In genomic region chr2:50490991-50491390, GRCh38 we compare ENCODE assay signal across 10 cellular contexts.
A peak's percentile ranks its signal among the peaks of the same experiment; 100 is the strongest.
DNase-seq lines count a peak whose midpoint lies in the region; ATAC-seq and TF ChIP-seq lines count a peak whose summit lies in the region.
"Had no signal": no experiment of that assay in that cellular context is flagged by ENCODE, and none has a peak within 500 bp of the region (broad histone marks: within the 10 kb centered on the region; RNA-seq: fewer than 3 reads in every experiment).

No MANE protein-coding gene starts in this region.

- H3K27ac ChIP-seq in mammary epithelial cell (ENCODE audit: insufficient read depth, low read depth, low read length), result no peak overlapping the region
- no peak overlapping the region for H3K27ac ChIP-seq in breast epithelium
- peak overlapping the region; percentile 73 for H3K27ac ChIP-seq in SK-N-MC
- H3K27ac ChIP-seq in WERI-Rb-1, result no peak overlapping the region; the same call in 1 of the 2 replicates
- H3K27ac ChIP-seq: PC-9 had no signal

- TF ChIP-seq POLR2A in breast epithelium (IDR thresholded peaks at IDR 0.05), result no peak

- H3K4me3 ChIP-seq in mammary epithelial cell (replicated peaks in 1 of 3; ENCODE audit: insufficient read depth in 1 of 3, low read depth in 2 of 3, low read length in 3 of 3), result no peak overlapping the region
- no peak overlapping the region for H3K4me3 ChIP-seq in breast epithelium
- peak overlapping the region; percentile 12 for H3K4me3 ChIP-seq in SK-N-MC
- H3K4me3 ChIP-seq in WERI-Rb-1 (ENCODE audit: low read depth, low read length), result no peak overlapping the region
- H3K4me3 ChIP-seq: PC-9 had no signal

- DNase-seq in mammary epithelial cell (no peak), breast epithelium (ENCODE audit: low spot score in 2 of 2) (no peak), SK-N-MC (ENCODE audit: low read depth, low spot score) (no peak), immature natural killer cell (peak in 2 of 3 donors; percentile 7 to 12), WERI-Rb-1 (no peak), NCI-H526 treated with DMSO at 0.1 percent for 48 hours (lab: John Stamatoyannopoulos, UW) (no peak)
- no peak for DNase-seq in effector CD4-positive, alpha-beta T cell
- DNase-seq: DMS79, PC-9 had no signal

- H3K9me3 ChIP-seq in mammary epithelial cell (replicated peaks; ENCODE audit: insufficient read depth, low read length), result no peaks in the 10 kb centered on the region
- H3K9me3 ChIP-seq in breast epithelium, result no peaks in the 10 kb centered on the region
- no peaks in the 10 kb centered on the region for H3K9me3 ChIP-seq in SK-N-MC (ENCODE audit: low read depth, low read length)
- no peaks in the 10 kb centered on the region for H3K9me3 ChIP-seq in WERI-Rb-1 (ENCODE audit: severe bottlenecking)

- H3K79me2 ChIP-seq in mammary epithelial cell (ENCODE audit: insufficient read depth, low read length), result no peaks in the 10 kb centered on the region

- in situ Hi-C loops in mammary epithelial cell (cut with MboI; ENCODE audit: low sequenced_read_pairs in 2 of 2), result no loop called here

- H3K4me2 ChIP-seq in mammary epithelial cell (ENCODE audit: insufficient read depth, low read depth, low read length), result no peak overlapping the region
- H3K4me2 ChIP-seq: PC-9 had no signal

- H3K27ac Mint-ChIP-seq in immature natural killer cell, result peak overlapping the region; percentile 22 to 79 (median 53)
- H3K27ac Mint-ChIP-seq in activated T-helper 17 cell treated with anti-CD3 and anti-CD28 coated beads, Interleukin-2, amount 50 U/mL, for 72 hours, result no peak overlapping the region

- no peak overlapping the region for H3K9ac ChIP-seq in mammary epithelial cell (ENCODE audit: insufficient read depth, low read length)
- no peak overlapping the region for H3K9ac ChIP-seq in SK-N-MC (ENCODE audit: insufficient read length)

- WGBS in mammary epithelial cell (ENCODE audit: low coverage, missing lambda C conversion rate), result 4% methylated on average over 2 of the region's 2 CpGs

- dilution Hi-C loops in mammary epithelial cell (cut with HindIII; ENCODE audit: low sequenced_read_pairs), result no loop called here

- intact Hi-C loops in mammary epithelial cell (cut with micrococcal nuclease) (loop anchor here (5.0 kb wide), 4 partner anchors 719 to 1889 kb away; no protein-coding TSS in a partner anchor), breast epithelium (cut with DNase I; ENCODE audit: low total_unique reads) (no loop called here)

- TF ChIP-seq CTCF in mammary epithelial cell (conservative IDR thresholded peaks at IDR 0.05 in 1 of 2, IDR thresholded peaks at IDR 0.05 in 1 of 2; ENCODE audit: extremely low read depth in 1 of 2, insufficient read depth in 1 of 2, low read depth in 1 of 2, low read length in 2 of 2) (no peak), breast epithelium (IDR thresholded peaks at IDR 0.05) (no peak), WERI-Rb-1 (IDR thresholded peaks at IDR 0.05; ENCODE audit: low read depth, low read length) (no peak)

- no peaks in the 10 kb centered on the region for H3K27me3 Mint-ChIP-seq in immature natural killer cell (ENCODE audit: low read depth in 3 of 3)
- H3K27me3 Mint-ChIP-seq in activated T-helper 17 cell treated with anti-CD3 and anti-CD28 coated beads, Interleukin-2, amount 50 U/mL, for 72 hours, result peaks cover 6% of the 10 kb centered on the region

- CTCF ChIA-PET in mammary epithelial cell (lab: Charles Lee; ENCODE audit: low non-redundant PET), result interaction anchor here (0.6 kb wide), 1 partner anchor 14 kb away, joined by 3 read pairs; no protein-coding TSS in a partner anchor

- H4K20me1 ChIP-seq in mammary epithelial cell (ENCODE audit: insufficient read depth, low read length), result no peaks in the 10 kb centered on the region

- no peaks in the 10 kb centered on the region for H3K36me3 Mint-ChIP-seq in immature natural killer cell
- H3K36me3 Mint-ChIP-seq in activated T-helper 17 cell treated with anti-CD3 and anti-CD28 coated beads, Interleukin-2, amount 50 U/mL, for 72 hours (ENCODE audit: low read depth), result no peaks in the 10 kb centered on the region

- peak overlapping the region; percentile 37 for H2AFZ ChIP-seq in mammary epithelial cell (ENCODE audit: low read depth, low read length)
- H2AFZ ChIP-seq: PC-9 had no signal

- no peak for ATAC-seq in activated T-helper 17 cell treated with anti-CD3 and anti-CD28 coated beads, Interleukin-2, amount 50 U/mL, for 72 hours (replicated peaks)

- peaks cover 7% of the 10 kb centered on the region for H3K4me1 ChIP-seq in mammary epithelial cell (ENCODE audit: insufficient read depth, low read length)
- no peaks in the 10 kb centered on the region for H3K4me1 ChIP-seq in breast epithelium

- H3K27me3 ChIP-seq in mammary epithelial cell (ENCODE audit: insufficient read depth, low read length) (no peaks in the 10 kb centered on the region), breast epithelium (no peaks in the 10 kb centered on the region), WERI-Rb-1 (ENCODE audit: insufficient read depth, low read depth, severe bottlenecking) (no peaks in the 10 kb centered on the region)

- peak overlapping the region; percentile 0 to 61 (median 39) for H3K4me3 Mint-ChIP-seq in immature natural killer cell
- no peak overlapping the region for H3K4me3 Mint-ChIP-seq in activated T-helper 17 cell treated with anti-CD3 and anti-CD28 coated beads, Interleukin-2, amount 50 U/mL, for 72 hours

- H3K36me3 ChIP-seq in mammary epithelial cell (ENCODE audit: insufficient read depth, low read length), result no peaks in the 10 kb centered on the region
- H3K36me3 ChIP-seq in breast epithelium, result no peaks in the 10 kb centered on the region
- no peaks in the 10 kb centered on the region for H3K36me3 ChIP-seq in SK-N-MC (ENCODE audit: insufficient read depth, low read length)
- H3K36me3 ChIP-seq in WERI-Rb-1, result no peaks in the 10 kb centered on the region

- H3K4me1 Mint-ChIP-seq in immature natural killer cell, result peaks cover 43 to 47% of the 10 kb centered on the region in 2 donors
- H3K4me1 Mint-ChIP-seq in activated T-helper 17 cell treated with anti-CD3 and anti-CD28 coated beads, Interleukin-2, amount 50 U/mL, for 72 hours, result peaks cover 10% of the 10 kb centered on the region

- peaks cover 0 to 2% (median 0%) of the 10 kb centered on the region in 6 donors for H3K9me3 Mint-ChIP-seq in immature natural killer cell
- H3K9me3 Mint-ChIP-seq in activated T-helper 17 cell treated with anti-CD3 and anti-CD28 coated beads, Interleukin-2, amount 50 U/mL, for 72 hours, result no peaks in the 10 kb centered on the region

- no TSS peak for BruUV-seq in mammary epithelial cell (replicated peaks; lab: Mats Ljungman, UMichigan)

Comparison
In these comparisons a context has a peak if more than half of its experiments do, and no peak if none do; other contexts are left out.
1. DNase-seq: peak in immature natural killer cell (2 of 3); none in mammary epithelial cell (single experiment), breast epithelium (0 of 2), SK-N-MC (single experiment), effector CD4-positive, alpha-beta T cell (single experiment), WERI-Rb-1 (single experiment) and NCI-H526 treated with DMSO at 0.1 percent for 48 hours (single experiment).